Comparison of ENCODE assay signal across 22 cellular contexts in the genomic region with DNA sequence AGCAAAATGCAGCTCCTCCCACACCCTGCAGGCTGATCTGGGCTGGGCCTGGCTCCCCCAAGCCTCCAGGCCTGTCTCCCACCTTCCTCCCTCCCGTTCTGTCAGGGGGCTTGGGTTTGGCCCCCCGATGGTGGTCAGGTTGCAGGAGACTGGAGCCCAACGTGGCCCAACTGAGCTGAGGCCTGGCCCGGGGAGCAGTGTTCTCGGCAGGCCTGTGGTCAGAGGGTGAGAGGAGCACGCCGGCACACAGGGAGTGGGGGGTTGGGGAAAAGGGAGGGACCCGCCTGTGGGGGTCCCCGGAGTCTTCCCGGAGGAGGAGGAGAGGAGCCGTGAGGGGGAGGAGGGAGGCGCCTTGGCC. TPM values are rescaled to one million over a fixed set of nuclear protein-coding genes. Genes with fewer than 3 reads are reported as not detected.
"Had no signal": no experiment of that assay in that cellular context is flagged by ENCODE, and none has a peak within 500 bp of the region (broad histone marks: within the 10 kb centered on the region; RNA-seq: fewer than 3 reads in every experiment).

No MANE protein-coding gene starts in this region.

- H3K4me1 Mint-ChIP-seq: activated naive CD8-positive, alpha-beta T cell treated with anti-CD3 and anti-CD28 coated beads for 36 hours; nephron progenitor cell had no signal

- H3K4me3 ChIP-seq: gastrocnemius medialis, heart left ventricle, SJSA1 had no signal

- H3K36me3 ChIP-seq: gastrocnemius medialis, heart left ventricle, SJSA1 had no signal

- H3K27me3 Mint-ChIP-seq: activated naive CD8-positive, alpha-beta T cell treated with anti-CD3 and anti-CD28 coated beads for 36 hours had no signal

- H3K27me3 ChIP-seq: SJSA1 had no signal

- H3K4me3 Mint-ChIP-seq: activated naive CD8-positive, alpha-beta T cell treated with anti-CD3 and anti-CD28 coated beads for 36 hours; activated T-cell treated with anti-CD3 and anti-CD28 coated beads, Interleukin-2, amount 50 U/mL, for 4 hours; dendritic cell treated with granulocyte-macrophage colony-stimulating factor and Interleukin-4, amounts not matched to agents 40 ng/mL and 50 ng/mL, for 4 days; nephron progenitor cell; T-helper 2 cell treated with Interferon-gamma antibody and Interleukin-4, amounts not matched to agents 5 μg/mL and 100 μg/mL, for 36 hours had no signal

- ATAC-seq: activated CD4-positive, CD25-positive, alpha-beta regulatory T cell treated with anti-CD3 and anti-CD28 coated beads, Interleukin-2, amount 50 U/mL, for 24 hours; activated T-cell treated with anti-CD3 and anti-CD28 coated beads, Interleukin-2, amount 50 U/mL, for 4 hours; gastrocnemius medialis; heart left ventricle had no signal

- H3K27ac ChIP-seq: gastrocnemius medialis, heart left ventricle, SJSA1 had no signal

- H3K4me1 ChIP-seq: gastrocnemius medialis, heart left ventricle, SJSA1 had no signal

- H3K9me3 ChIP-seq: gastrocnemius medialis, heart left ventricle, SJSA1 had no signal

- DNase-seq: activated CD4-positive, alpha-beta T cell treated with anti-CD3 and anti-CD28 coated beads, Interleukin-2, amount 50 U/mL, for 4 hours; activated gamma-delta T cell; activated naive CD8-positive, alpha-beta T cell treated with anti-CD3 and anti-CD28 coated beads for 36 hours; activated T-cell treated with anti-CD3 and anti-CD28 coated beads, Interleukin-2, amount 50 U/mL, for 4 hours; anterior cingulate cortex; erythroblast; gastrocnemius medialis; mesendoderm; nephron progenitor cell; stimulated activated CD4-positive, alpha-beta T cell treated with anti-CD3 and anti-CD28 coated beads, Interleukin-1b, Interleukin-23, amount 100 ng/mL, for 48 hours; SW 1271 had no signal

- H3K36me3 Mint-ChIP-seq: activated naive CD8-positive, alpha-beta T cell treated with anti-CD3 and anti-CD28 coated beads for 36 hours had no signal

- H3K27ac Mint-ChIP-seq: activated naive CD8-positive, alpha-beta T cell treated with anti-CD3 and anti-CD28 coated beads for 36 hours; dendritic cell treated with granulocyte-macrophage colony-stimulating factor and Interleukin-4, amounts not matched to agents 40 ng/mL and 50 ng/mL, for 4 days; nephron progenitor cell; T-helper 2 cell treated with Interferon-gamma antibody and Interleukin-4, amounts not matched to agents 5 μg/mL and 100 μg/mL, for 36 hours had no signal

RNA-seq across cellular contexts. Expression of a gene that starts 43.2 kb away (rescaled TPM):
- total RNA-seq: activated naive CD8-positive, alpha-beta T cell treated with anti-CD3 and anti-CD28 coated beads for 36 hours; activated T-cell treated with anti-CD3 and anti-CD28 coated beads, Interleukin-2, amount 50 U/mL, for 4 hours; cerebellum; gastrocnemius medialis; heart left ventricle; liver; osteoblast; SJSA1; ureter had no signal
- polyA plus RNA-seq: heart left ventricle, keratinocyte, liver, thymus had no signal
